In genomic region chr4:81896936-81897335, GRCh38 we compare ENCODE assay signal across 18 cellular contexts.
DNase-seq lines count a peak whose midpoint lies in the region; FAIRE-seq and TF ChIP-seq lines count a peak whose summit lies in the region.
"Had no signal": no experiment of that assay in that cellular context is flagged by ENCODE, and none has a peak within 500 bp of the region (broad histone marks: within the 10 kb centered on the region; RNA-seq: fewer than 3 reads in every experiment).

No MANE protein-coding gene starts in this region.

- DNase-seq in DMS53 treated with DMSO at 0.1 percent for 48 hours (lab: John Stamatoyannopoulos, UW; ENCODE audit: unreplicated experiment) = peak; percentile 16
- DNase-seq in NCI-H2171 treated with DMSO at 0.1 percent for 48 hours (lab: John Stamatoyannopoulos, UW) = peak; percentile 82
- DNase-seq in bronchial epithelial cell (ENCODE audit: low read depth) = peak; percentile 49
- peak; percentile 38 for DNase-seq in mucosa of gallbladder (ENCODE audit: low spot score)
- DNase-seq in immature natural killer cell = no peak
- DNase-seq in activated CD4-positive, alpha-beta T cell treated with anti-CD3 and anti-CD28 coated beads for 1 hour = no peak
- no peak for DNase-seq in HUDEP-2 (lab: John Stamatoyannopoulos, UW; ENCODE audit: unreplicated experiment in 76 of 76)
- DNase-seq: AML-193; CD4-positive, CD25-positive, alpha-beta regulatory T cell; DND-41; KBM-7; MG63; NCI-H1105; NCI-H187 treated with DMSO at 0.1 percent for 48 hours; NCI-H510A treated with DMSO at 0.1 percent for 48 hours; SHP77 treated with DMSO at 0.1 percent for 48 hours had no signal

- no peaks in the 10 kb centered on the region for H3K27me3 ChIP-seq in bronchial epithelial cell (ENCODE audit: control insufficient read depth, insufficient read depth, low read length)
- H3K27me3 ChIP-seq: MG63, Peyer's patch had no signal

- H3K4me1 Mint-ChIP-seq in immature natural killer cell = no peaks in the 10 kb centered on the region
- H3K4me1 Mint-ChIP-seq: CD4-positive, CD25-positive, alpha-beta regulatory T cell had no signal

- no peak for FAIRE-seq in bronchial epithelial cell (lab: Jason Lieb, UNC)

- peaks cover 4 to 5% (median 5%) of the 10 kb centered on the region in 3 donors for H3K27me3 Mint-ChIP-seq in immature natural killer cell (ENCODE audit: low read depth in 3 of 3)
- H3K27me3 Mint-ChIP-seq: CD4-positive, CD25-positive, alpha-beta regulatory T cell had no signal

- H3K27ac Mint-ChIP-seq in immature natural killer cell = no peak overlapping the region
- H3K27ac Mint-ChIP-seq: CD4-positive, CD25-positive, alpha-beta regulatory T cell; GM23338 had no signal

- H3K36me3 ChIP-seq in bronchial epithelial cell (ENCODE audit: control insufficient read depth, insufficient read depth, low read length) = no peaks in the 10 kb centered on the region
- H3K36me3 ChIP-seq: MG63, Peyer's patch had no signal

- TF ChIP-seq CTCF in bronchial epithelial cell (IDR thresholded peaks at IDR 0.05; ENCODE audit: insufficient read depth, low read length, severe bottlenecking) = no peak

- H3K4me3 ChIP-seq in bronchial epithelial cell (ENCODE audit: low read depth, low read length) = no peak overlapping the region
- H3K4me3 ChIP-seq: GM23338, MG63, Peyer's patch had no signal

- H3K9me3 Mint-ChIP-seq in immature natural killer cell = peaks cover 0 to 2% (median 0%) of the 10 kb centered on the region in 6 donors
- H3K9me3 Mint-ChIP-seq: GM23338 had no signal

- H3K4me3 Mint-ChIP-seq in immature natural killer cell = no peak overlapping the region
- H3K4me3 Mint-ChIP-seq: CD4-positive, CD25-positive, alpha-beta regulatory T cell; GM23338 had no signal

- H3K36me3 Mint-ChIP-seq in immature natural killer cell = no peaks in the 10 kb centered on the region
- H3K36me3 Mint-ChIP-seq: CD4-positive, CD25-positive, alpha-beta regulatory T cell had no signal

Comparison
In these comparisons a context has a peak if more than half of its experiments do, and no peak if none do; other contexts are left out.
1. DNase-seq: peak in DMS53 treated with DMSO at 0.1 percent for 48 hours (single experiment), NCI-H2171 treated with DMSO at 0.1 percent for 48 hours (single experiment), bronchial epithelial cell (single experiment) and mucosa of gallbladder (single experiment); none in immature natural killer cell (0 of 3), activated CD4-positive, alpha-beta T cell treated with anti-CD3 and anti-CD28 coated beads for 1 hour (single experiment) and HUDEP-2 (0 of 76).